Comparison of ENCODE assay signal across 8 cellular contexts in genomic region chr19:35155441-35155840, GRCh38.
DNase-seq lines count a peak whose midpoint lies in the region; ATAC-seq and TF ChIP-seq lines count a peak whose summit lies in the region.

No MANE protein-coding gene starts in this region.

- H3K4me1 ChIP-seq in effector memory CD4-positive, alpha-beta T cell (ENCODE audit: control insufficient read depth, insufficient read depth, low read length, poor library complexity, severe bottlenecking), result peaks cover 32% of the 10 kb centered on the region
- H3K4me1 ChIP-seq in neutrophil (ENCODE audit: control insufficient read depth in 1 of 2, insufficient read depth in 1 of 2, low read depth in 1 of 2, low read length in 1 of 2), result peaks cover 32 to 42% of the 10 kb centered on the region in 2 experiments

- TF ChIP-seq POLR2A in GM18505 (IDR thresholded peaks at IDR 0.05; ENCODE audit: borderline replicate concordance, extremely low read depth, insufficient read depth, insufficient read length), result peak; percentile 31

- ATAC-seq in GM18505 (IDR thresholded peaks at IDR 0.05; ENCODE audit: unreplicated experiment), result no peak
- no peak for ATAC-seq in GM21367 (IDR thresholded peaks at IDR 0.05; ENCODE audit: unreplicated experiment)
- no peak for ATAC-seq in HG02981 (IDR thresholded peaks at IDR 0.05; ENCODE audit: unreplicated experiment)
- ATAC-seq in GM21360 (IDR thresholded peaks at IDR 0.05; ENCODE audit: unreplicated experiment), result no peak

- H3K9me3 ChIP-seq in SK-N-MC (ENCODE audit: low read depth, low read length) (no peaks in the 10 kb centered on the region), neutrophil (no peaks in the 10 kb centered on the region)
- no peaks in the 10 kb centered on the region for H3K9me3 ChIP-seq in effector memory CD4-positive, alpha-beta T cell (ENCODE audit: control insufficient read depth, low read length)

- TF ChIP-seq CTCF in neutrophil (IDR thresholded peaks at IDR 0.05), result no peak

- no peaks in the 10 kb centered on the region for H3K27me3 ChIP-seq in effector memory CD4-positive, alpha-beta T cell (replicated peaks; ENCODE audit: control insufficient read depth, insufficient read depth, low read length, poor library complexity, severe bottlenecking)
- H3K27me3 ChIP-seq in neutrophil, result peaks cover 11% of the 10 kb centered on the region

- H3K36me3 ChIP-seq in SK-N-MC (ENCODE audit: insufficient read depth, low read length) (no peaks in the 10 kb centered on the region), neutrophil (peaks cover 39% of the 10 kb centered on the region)
- peaks cover 43% of the 10 kb centered on the region for H3K36me3 ChIP-seq in effector memory CD4-positive, alpha-beta T cell (ENCODE audit: control insufficient read depth, insufficient read depth, low read length)

- peak overlapping the region; percentile 66 for H3K4me3 ChIP-seq in SK-N-MC
- H3K4me3 ChIP-seq in effector memory CD4-positive, alpha-beta T cell (ENCODE audit: insufficient read depth, low read depth, low read length, poor library complexity, severe bottlenecking), result peak overlapping the region; percentile 99
- H3K4me3 ChIP-seq in neutrophil (ENCODE audit: low read depth in 1 of 2, low read length in 1 of 2), result peak overlapping the region; percentile 82 to 85

- H3K27ac ChIP-seq in SK-N-MC (no peak overlapping the region), neutrophil (peak overlapping the region; percentile 64)
- peak overlapping the region; percentile 93 for H3K27ac ChIP-seq in effector memory CD4-positive, alpha-beta T cell (ENCODE audit: insufficient read depth, low read length, poor library complexity, severe bottlenecking)

- DNase-seq in SK-N-MC (ENCODE audit: low read depth, low spot score), result no peak
- DNase-seq in effector memory CD4-positive, alpha-beta T cell, result no peak
- DNase-seq in HPDE6-E6E7 (ENCODE audit: extremely low spot score), result no peak

- H3K9ac ChIP-seq in SK-N-MC (ENCODE audit: insufficient read length), result no peak overlapping the region
